Comparison of ENCODE assay signal across 9 cellular contexts in the genomic region with DNA sequence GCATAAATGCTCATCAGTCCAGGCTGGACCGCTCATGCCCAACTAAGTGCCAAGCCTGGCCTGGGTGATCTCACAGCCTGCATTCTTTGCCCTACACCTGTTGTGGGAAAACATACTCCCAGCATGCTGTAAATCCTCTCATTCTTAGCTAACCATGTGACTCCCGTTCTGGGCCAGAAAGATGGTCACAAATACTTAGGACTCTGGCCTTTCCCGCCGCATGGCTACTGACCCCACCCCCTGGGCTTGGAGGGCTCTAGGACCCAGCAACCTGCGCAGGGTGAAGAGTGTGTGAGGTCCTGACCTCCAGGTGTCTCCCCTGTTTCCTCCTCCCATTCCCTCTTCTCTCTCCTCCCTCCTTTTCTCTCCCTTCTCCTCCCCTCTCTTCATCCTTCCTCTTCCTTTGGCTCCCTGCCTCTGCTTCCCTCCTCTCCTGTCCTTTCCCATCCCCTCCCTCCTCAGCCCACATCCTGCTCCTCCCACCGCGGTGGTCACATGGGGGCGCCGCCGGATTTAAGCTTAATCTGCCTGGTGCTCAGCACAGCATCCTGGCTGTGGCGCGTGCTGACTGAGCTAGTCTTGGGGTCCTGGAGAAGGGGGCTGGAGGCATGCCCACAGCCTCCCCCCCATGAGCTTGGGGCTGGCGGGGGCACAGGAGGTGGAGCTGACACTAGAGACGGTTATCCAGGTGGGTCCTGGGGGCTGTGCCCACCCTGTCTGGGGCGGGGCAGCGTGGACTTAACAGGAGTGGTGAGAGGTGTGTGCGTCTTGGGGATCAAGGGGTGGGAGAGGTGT. TPM values are rescaled to one million over a fixed set of nuclear protein-coding genes. Genes with fewer than 3 reads are reported as not detected.
DNase-seq lines count a peak whose midpoint lies in the region; ATAC-seq and TF ChIP-seq lines count a peak whose summit lies in the region.
"Had no signal": no experiment of that assay in that cellular context is flagged by ENCODE, and none has a peak within 500 bp of the region (broad histone marks: within the 10 kb centered on the region; RNA-seq: fewer than 3 reads in every experiment).

Gene CROCC, plus strand, starts transcription at position 541 of the 795 bp plus-strand sequence. Its CDS starts 88 bp downstream, at position 629.

- H3K9me3 Mint-ChIP-seq in activated CD8-positive, alpha-beta memory T cell treated with anti-CD3 and anti-CD28 coated beads, Interleukin-2, amount 10 ng/mL, durations not matched to agents 7 days and 5 days (ENCODE audit: low read depth), result no peaks in the 10 kb centered on the region
- no peaks in the 10 kb centered on the region for H3K9me3 Mint-ChIP-seq in neural progenitor cell

- H3K36me3 Mint-ChIP-seq in activated CD8-positive, alpha-beta memory T cell treated with anti-CD3 and anti-CD28 coated beads, Interleukin-2, amount 10 ng/mL, durations not matched to agents 7 days and 5 days, result no peaks in the 10 kb centered on the region
- H3K36me3 Mint-ChIP-seq in neural progenitor cell, result peaks cover 2% of the 10 kb centered on the region

- CTCF ChIA-PET in activated CD8-positive, alpha-beta memory T cell treated with anti-CD3 and anti-CD28 coated beads, Interleukin-2, amount 10 ng/mL, durations not matched to agents 7 days and 5 days (lab: Charles Lee), result interaction anchor here (1.0 to 1.4 kb wide), 3 partner anchors 30 to 39 kb away, joined by 3 to 8 read pairs (median 3); no protein-coding TSS in a partner anchor

- peak within 1 kb of the TSS; percentile 42 for H3K9ac ChIP-seq in neural progenitor cell

- H3K36me3 ChIP-seq in neural progenitor cell, result no peaks in the 10 kb centered on the region
- H3K36me3 ChIP-seq: neutrophil had no signal

- DNase-seq in DMS79 treated with DMSO at 0.1 percent for 48 hours (lab: John Stamatoyannopoulos, UW), result peak; percentile 97
- DNase-seq in NCI-H128 (lab: John Stamatoyannopoulos, UW; ENCODE audit: unreplicated experiment), result peak; percentile 83
- peak; percentile 80 for DNase-seq in activated CD8-positive, alpha-beta memory T cell treated with anti-CD3 and anti-CD28 coated beads, Interleukin-2, amount 10 ng/mL, durations not matched to agents 7 days and 5 days
- DNase-seq in fibroblast of villous mesenchyme (ENCODE audit: low read depth), result peak; percentile 64
- peak; percentile 94 for DNase-seq in neural progenitor cell (ENCODE audit: low spot score)
- DNase-seq in DMS114 treated with DMSO at 0.1 percent for 48 hours (lab: John Stamatoyannopoulos, UW; ENCODE audit: unreplicated experiment), result no peak
- DNase-seq in DMS153 treated with DMSO at 0.1 percent for 48 hours (lab: John Stamatoyannopoulos, UW; ENCODE audit: unreplicated experiment), result no peak

- H2AFZ ChIP-seq in neural progenitor cell (replicated peaks), result peak within 1 kb of the TSS; percentile 59

- peaks cover 27% of the 10 kb centered on the region for H3K4me1 ChIP-seq in neural progenitor cell

- H3F3A ChIP-seq in neural progenitor cell (ENCODE audit: low read depth), result peaks cover 39% of the 10 kb centered on the region

- peak within 1 kb of the TSS; percentile 51 for H3K27ac ChIP-seq in neural progenitor cell
- H3K27ac ChIP-seq: neutrophil had no signal

- H3K9me3 ChIP-seq in neural progenitor cell (ENCODE audit: low read depth), result no peaks in the 10 kb centered on the region
- H3K9me3 ChIP-seq: neutrophil had no signal

- no peaks in the 10 kb centered on the region for H4K20me1 ChIP-seq in neural progenitor cell (ENCODE audit: low read depth)

- H3K4me1 Mint-ChIP-seq in activated CD8-positive, alpha-beta memory T cell treated with anti-CD3 and anti-CD28 coated beads, Interleukin-2, amount 10 ng/mL, durations not matched to agents 7 days and 5 days, result peaks cover 19% of the 10 kb centered on the region
- peaks cover 55% of the 10 kb centered on the region for H3K4me1 Mint-ChIP-seq in neural progenitor cell

- peak; percentile 78 for ATAC-seq in activated CD8-positive, alpha-beta memory T cell treated with anti-CD3 and anti-CD28 coated beads, Interleukin-2, amount 10 ng/mL, durations not matched to agents 7 days and 5 days
- ATAC-seq in GM18505 (IDR thresholded peaks at IDR 0.05; ENCODE audit: unreplicated experiment), result no peak

- H3K27me3 Mint-ChIP-seq in activated CD8-positive, alpha-beta memory T cell treated with anti-CD3 and anti-CD28 coated beads, Interleukin-2, amount 10 ng/mL, durations not matched to agents 7 days and 5 days, result no peaks in the 10 kb centered on the region
- H3K27me3 Mint-ChIP-seq in neural progenitor cell (ENCODE audit: insufficient read depth, low read depth), result peaks cover 4% of the 10 kb centered on the region

- H3K27me3 ChIP-seq in neural progenitor cell, result no peaks in the 10 kb centered on the region

- peak within 1 kb of the TSS; percentile 100 for H3K4me2 ChIP-seq in neural progenitor cell

- no peak within 1 kb of the TSS for H3K27ac Mint-ChIP-seq in activated CD8-positive, alpha-beta memory T cell treated with anti-CD3 and anti-CD28 coated beads, Interleukin-2, amount 10 ng/mL, durations not matched to agents 7 days and 5 days
- H3K27ac Mint-ChIP-seq in neural progenitor cell, result peak within 1 kb of the TSS; percentile 96

- no peak for TF ChIP-seq POLR2A in GM18505 (IDR thresholded peaks at IDR 0.05; ENCODE audit: borderline replicate concordance, extremely low read depth, insufficient read depth, insufficient read length)

- H3K4me3 ChIP-seq in fibroblast of villous mesenchyme (ENCODE audit: low read depth, low read length) (peak within 1 kb of the TSS; percentile 18), neural progenitor cell (peak within 1 kb of the TSS; percentile 64)

- H3K4me3 Mint-ChIP-seq in activated CD8-positive, alpha-beta memory T cell treated with anti-CD3 and anti-CD28 coated beads, Interleukin-2, amount 10 ng/mL, durations not matched to agents 7 days and 5 days, result peak within 1 kb of the TSS; percentile 41
- H3K4me3 Mint-ChIP-seq in neural progenitor cell, result peak within 1 kb of the TSS; percentile 90

- no peak for TF ChIP-seq CTCF in fibroblast of villous mesenchyme (IDR thresholded peaks at IDR 0.05; ENCODE audit: insufficient read depth, low read depth, low read length)
- peak; percentile 7 for TF ChIP-seq CTCF in neural progenitor cell (IDR thresholded peaks at IDR 0.05)

- peaks cover 48% of the 10 kb centered on the region for H3K79me2 ChIP-seq in neural progenitor cell (ENCODE audit: low read depth)

RNA-seq across cellular contexts. Expression of gene CROCC, which starts in this region (rescaled TPM):
- total RNA-seq in activated CD8-positive, alpha-beta memory T cell treated with anti-CD3 and anti-CD28 coated beads, Interleukin-2, amount 10 ng/mL, durations not matched to agents 7 days and 5 days, result 10 to 100 TPM; 20.5 to 26.6 TPM
- total RNA-seq in fibroblast of villous mesenchyme, result 13.8 and 22.2 TPM in 2 replicates
- 15.2 and 76.7 TPM in 2 replicates for total RNA-seq in neural progenitor cell (ENCODE audit: low replicate concordance)

Comparison
In these comparisons a context has a peak if more than half of its experiments do, and no peak if none do; other contexts are left out.
1. DNase-seq: peak in DMS79 treated with DMSO at 0.1 percent for 48 hours (single experiment), NCI-H128 (single experiment), activated CD8-positive, alpha-beta memory T cell treated with anti-CD3 and anti-CD28 coated beads, Interleukin-2, amount 10 ng/mL, durations not matched to agents 7 days and 5 days (single experiment), fibroblast of villous mesenchyme (single experiment) and neural progenitor cell (single experiment); none in DMS114 treated with DMSO at 0.1 percent for 48 hours (single experiment) and DMS153 treated with DMSO at 0.1 percent for 48 hours (single experiment).